12 cellular contexts compared by ENCODE assay signal in genomic region chr3:128770387-128770786, GRCh38.
"Had no signal": no experiment of that assay in that cellular context is flagged by ENCODE, and none has a peak within 500 bp of the region (broad histone marks: within the 10 kb centered on the region; RNA-seq: fewer than 3 reads in every experiment).

No MANE protein-coding gene starts in this region.

- H3K4me3 Mint-ChIP-seq: activated CD8-positive, alpha-beta memory T cell treated with anti-CD3 and anti-CD28 coated beads, Interleukin-2, amount 10 ng/mL, durations not matched to agents 7 days and 5 days; brain had no signal

- DNase-seq: activated CD4-positive, CD25-positive, alpha-beta regulatory T cell; activated CD8-positive, alpha-beta memory T cell treated with anti-CD3 and anti-CD28 coated beads, Interleukin-2, amount 10 ng/mL, durations not matched to agents 7 days and 5 days; activated naive CD4-positive, alpha-beta T cell; amygdala; left lung; mesenchymal stem cell; SHP77 treated with DMSO at 0.1 percent for 48 hours; small intestine; T-helper 2 cell; transverse colon had no signal

- H3K27me3 Mint-ChIP-seq: activated CD8-positive, alpha-beta memory T cell treated with anti-CD3 and anti-CD28 coated beads, Interleukin-2, amount 10 ng/mL, durations not matched to agents 7 days and 5 days; brain had no signal

- H3K27ac Mint-ChIP-seq: activated CD8-positive, alpha-beta memory T cell treated with anti-CD3 and anti-CD28 coated beads, Interleukin-2, amount 10 ng/mL, durations not matched to agents 7 days and 5 days had no signal

- ATAC-seq: activated CD8-positive, alpha-beta memory T cell treated with anti-CD3 and anti-CD28 coated beads, Interleukin-2, amount 10 ng/mL, durations not matched to agents 7 days and 5 days; esophagus mucosa; left lung had no signal
